ENCODE assay signal across 13 cellular contexts in genomic region chr2:42957109-42958035, GRCh38.
DNase-seq lines count a peak whose midpoint lies in the region; ATAC-seq, FAIRE-seq and TF ChIP-seq lines count a peak whose summit lies in the region.
"Had no signal": no experiment of that assay in that cellular context is flagged by ENCODE, and none has a peak within 500 bp of the region (broad histone marks: within the 10 kb centered on the region; RNA-seq: fewer than 3 reads in every experiment).

No MANE protein-coding gene starts in this region.

- FAIRE-seq in keratinocyte (lab: Jason Lieb, UNC): peak; percentile 95
- FAIRE-seq: endometrium had no signal

- H2AFZ ChIP-seq in keratinocyte (ENCODE audit: control insufficient read depth, low read length): no peak overlapping the region

- peak overlapping the region; percentile 27 for H3K4me2 ChIP-seq in keratinocyte (ENCODE audit: control insufficient read depth, extremely low read depth, insufficient read depth, low read depth, low read length)

- H3K79me2 ChIP-seq in keratinocyte (ENCODE audit: control insufficient read depth, insufficient read depth, low read length): no peaks in the 10 kb centered on the region

- H3K9me3 Mint-ChIP-seq in stimulated activated naive CD8-positive, alpha-beta T cell treated with anti-CD3 and anti-CD28 coated beads, Interleukin-15, amount 100 ng/mL, for 72 hours: no peaks in the 10 kb centered on the region

- no peaks in the 10 kb centered on the region for H3K36me3 ChIP-seq in keratinocyte (ENCODE audit: control insufficient read depth in 2 of 2, extremely low read depth in 1 of 2, insufficient read depth in 2 of 2, low read length in 2 of 2)
- H3K36me3 ChIP-seq: left ventricle myocardium inferior had no signal

- H3K27me3 Mint-ChIP-seq in stimulated activated naive CD8-positive, alpha-beta T cell treated with anti-CD3 and anti-CD28 coated beads, Interleukin-15, amount 100 ng/mL, for 72 hours: peaks cover 30% of the 10 kb centered on the region

- in situ Hi-C loops in G401 (cut with HindIII; ENCODE audit: low sequenced_read_pairs): no loop called here

- dilution Hi-C loops in keratinocyte (cut with MboI; ENCODE audit: extremely low pct_ligation_motif_present, low sequenced_read_pairs): no loop called here

- H3K4me1 Mint-ChIP-seq in stimulated activated naive CD8-positive, alpha-beta T cell treated with anti-CD3 and anti-CD28 coated beads, Interleukin-15, amount 100 ng/mL, for 72 hours: peaks cover 12% of the 10 kb centered on the region

- TF ChIP-seq CTCF in keratinocyte (optimal IDR thresholded peaks at IDR 0.05 in 1 of 3, IDR thresholded peaks at IDR 0.05 in 1 of 3, conservative IDR thresholded peaks at IDR 0.05 in 1 of 3; ENCODE audit: extremely low read depth in 1 of 3, insufficient read depth in 2 of 3, low read length in 3 of 3): no peak

- H3K27ac ChIP-seq in keratinocyte (ENCODE audit: control insufficient read depth, insufficient read depth, low read length): peak overlapping the region; percentile 67

- no peak for DNase-seq in stimulated activated naive CD8-positive, alpha-beta T cell treated with anti-CD3 and anti-CD28 coated beads, Interleukin-15, Interleukin-2, amounts not matched to agents 100 U/mL and 50 U/mL, for 24 hours
- no peak for DNase-seq in stimulated activated naive CD8-positive, alpha-beta T cell treated with anti-CD3 and anti-CD28 coated beads, Interleukin-15, amount 100 ng/mL, for 72 hours
- DNase-seq in SKM-1 treated with dmso at 0.1 percent for 144 hours (lab: John Stamatoyannopoulos, UW; ENCODE audit: unreplicated experiment): peak; percentile 75
- no peak for DNase-seq in keratinocyte (ENCODE audit: low read depth, low spot score)
- DNase-seq in stimulated activated naive CD4-positive, alpha-beta T cell (lab: John Stamatoyannopoulos, UW): no peak
- no peak for DNase-seq in DMS53 treated with DMSO at 0.1 percent for 48 hours (lab: John Stamatoyannopoulos, UW; ENCODE audit: unreplicated experiment)
- no peak for DNase-seq in NCI-H345 (lab: John Stamatoyannopoulos, UW)
- DNase-seq in G401 (ENCODE audit: low spot score): no peak
- DNase-seq: activated CD4-positive, alpha-beta T cell treated with anti-CD3 and anti-CD28 coated beads, Interleukin-2, amount 50 U/mL, for 4 hours; left ventricle myocardium inferior; NCI-H1048 had no signal

- H3K9me1 ChIP-seq in keratinocyte (ENCODE audit: control insufficient read depth, extremely low read depth, insufficient read depth, low read length): no peaks in the 10 kb centered on the region

- no peak overlapping the region for H3K27ac Mint-ChIP-seq in stimulated activated naive CD8-positive, alpha-beta T cell treated with anti-CD3 and anti-CD28 coated beads, Interleukin-15, amount 100 ng/mL, for 72 hours

- H3K4me1 ChIP-seq in keratinocyte (ENCODE audit: control insufficient read depth, extremely low read depth, insufficient read depth, low read length): peaks cover 26% of the 10 kb centered on the region

- ATAC-seq in stimulated activated naive CD8-positive, alpha-beta T cell treated with anti-CD3 and anti-CD28 coated beads, Interleukin-15, Interleukin-2, amounts not matched to agents 100 U/mL and 50 U/mL, for 24 hours: peak; percentile 44
- ATAC-seq in stimulated activated naive CD8-positive, alpha-beta T cell treated with anti-CD3 and anti-CD28 coated beads, Interleukin-15, amount 100 ng/mL, for 72 hours: no peak
- ATAC-seq: right cardiac atrium had no signal

- peak overlapping the region; percentile 56 for H3K9ac ChIP-seq in keratinocyte (ENCODE audit: control insufficient read depth, extremely low read depth, insufficient read depth, low read length)

- H3K4me3 Mint-ChIP-seq in stimulated activated naive CD8-positive, alpha-beta T cell treated with anti-CD3 and anti-CD28 coated beads, Interleukin-15, amount 100 ng/mL, for 72 hours: no peak overlapping the region

- H3K9me3 ChIP-seq in keratinocyte (ENCODE audit: control insufficient read depth, low read depth, low read length): no peaks in the 10 kb centered on the region
- H3K9me3 ChIP-seq: left ventricle myocardium inferior had no signal

- H3K4me3 ChIP-seq in keratinocyte (ENCODE audit: control insufficient read depth in 2 of 3, extremely low read depth in 1 of 3, insufficient read depth in 2 of 3, low read depth in 1 of 3, low read length in 3 of 3): no peak overlapping the region
- H3K4me3 ChIP-seq: left ventricle myocardium inferior had no signal

- H4K20me1 ChIP-seq in keratinocyte (ENCODE audit: control insufficient read depth, extremely low read depth, insufficient read depth, low read length): no peaks in the 10 kb centered on the region

- no peaks in the 10 kb centered on the region for H3K27me3 ChIP-seq in keratinocyte (ENCODE audit: control insufficient read depth, extremely low read depth, insufficient read depth, low read length)
